33 cellular contexts compared by ENCODE assay signal in the genomic region with DNA sequence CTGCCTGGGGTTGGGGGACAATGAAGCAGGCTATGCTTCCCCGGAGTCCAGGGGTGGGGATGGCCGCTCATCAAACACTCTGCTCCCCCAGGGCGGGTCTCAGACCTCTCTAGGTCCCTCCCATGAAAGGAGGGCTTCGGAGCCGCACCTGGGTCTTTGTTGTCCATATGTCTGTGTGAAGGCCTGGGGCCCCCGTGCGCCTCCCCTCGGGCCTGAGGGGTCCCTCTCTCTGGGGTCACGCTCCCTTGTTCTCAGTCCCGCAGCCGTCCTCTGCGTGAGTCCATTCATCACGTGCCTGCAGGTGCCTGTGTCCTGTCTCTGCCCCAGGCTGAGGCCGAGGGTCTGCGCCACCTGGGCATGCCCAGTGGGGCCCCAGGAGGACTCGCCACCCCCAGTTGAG.
"Had no signal": no experiment of that assay in that cellular context is flagged by ENCODE, and none has a peak within 500 bp of the region (broad histone marks: within the 10 kb centered on the region; RNA-seq: fewer than 3 reads in every experiment).

No MANE protein-coding gene starts in this region.

- H3K27ac Mint-ChIP-seq: immature natural killer cell; mesothelial cell of epicardium; naive B cell; natural killer cell; stimulated activated naive B cell treated with anti-CD40 and anti-IgM and Interleukin-4, amounts not matched to agents 10 μg/mL and 1 μg/mL and 100 μg/mL, for 72 hours had no signal

- H3K27ac ChIP-seq: left lung, lower lobe of right lung, pancreas, prostate gland, stomach, suprapubic skin, thoracic aorta, tibial artery, upper lobe of right lung had no signal

- H3K27me3 ChIP-seq: pancreas, suprapubic skin, tibial artery, upper lobe of right lung had no signal

- H3K9me3 Mint-ChIP-seq: immature natural killer cell; mesothelial cell of epicardium; naive B cell; natural killer cell; stimulated activated naive B cell treated with anti-CD40 and anti-IgM and Interleukin-4, amounts not matched to agents 10 μg/mL and 1 μg/mL and 100 μg/mL, for 72 hours had no signal

- H3K9me3 ChIP-seq: left lung, lower lobe of right lung, pancreas, prostate gland, stomach, suprapubic skin, thoracic aorta, tibial artery, upper lobe of right lung had no signal

- DNase-seq: hippocampal formation; immature natural killer cell; kidney; left colon; left lung; lower lobe of right lung; mammary epithelial cell; mesendoderm; naive B cell; natural killer cell; nucleus accumbens; pancreas; posterior cingulate gyrus; retina; right cardiac atrium; stimulated activated CD4-positive, alpha-beta T cell treated with anti-CD3 and anti-CD28 coated beads, Interleukin-12 subunit alpha, Interleukin-12 subunit beta, amount 100 ng/mL, for 4 hours; stimulated activated CD4-positive, alpha-beta T cell treated with anti-CD3 and anti-CD28 coated beads, Interleukin-15, amount 100 ng/mL, for 24 hours; stimulated activated CD4-positive, alpha-beta T cell treated with anti-CD3 and anti-CD28 coated beads, Interleukin-2, amount 100 ng/mL, for 24 hours; stimulated activated CD4-positive, alpha-beta T cell treated with anti-CD3 and anti-CD28 coated beads, Interleukin-4, amount 100 ng/mL, for 1 hour; stimulated activated naive B cell treated with anti-CD40 and anti-IgM and Interleukin-4, amounts not matched to agents 10 μg/mL and 1 μg/mL and 100 μg/mL, for 72 hours; stimulated activated naive CD8-positive, alpha-beta T cell treated with anti-CD3 and anti-CD28 coated beads, Interleukin-15, Interleukin-2, amounts not matched to agents 100 U/mL and 50 U/mL, for 24 hours; stomach; tibial artery; trophoblast cell; upper lobe of right lung had no signal

- ATAC-seq: left colon; left lung; lower lobe of right lung; natural killer cell; pancreas; right cardiac atrium; sciatic nerve; stimulated activated naive B cell treated with anti-CD40 and anti-IgM and Interleukin-4, amounts not matched to agents 10 μg/mL and 1 μg/mL and 100 μg/mL, for 72 hours; stimulated activated naive CD8-positive, alpha-beta T cell treated with anti-CD3 and anti-CD28 coated beads, Interleukin-15, Interleukin-2, amounts not matched to agents 100 U/mL and 50 U/mL, for 24 hours; upper lobe of right lung had no signal

- FAIRE-seq: islet of Langerhans, kidney, pancreas, urothelium cell line had no signal

- H3K4me3 Mint-ChIP-seq: immature natural killer cell; mesothelial cell of epicardium; natural killer cell; stimulated activated naive B cell treated with anti-CD40 and anti-IgM and Interleukin-4, amounts not matched to agents 10 μg/mL and 1 μg/mL and 100 μg/mL, for 72 hours had no signal

- H3K4me3 ChIP-seq: left lung, lower lobe of right lung, pancreas, prostate gland, skin epidermis, stomach, suprapubic skin, thoracic aorta, tibial artery, upper lobe of right lung had no signal

- H3K36me3 ChIP-seq: left lung, lower lobe of right lung, pancreas, prostate gland, stomach, suprapubic skin, thoracic aorta, tibial artery, upper lobe of right lung had no signal

- H3K4me1 ChIP-seq: pancreas, prostate gland had no signal

- H3K36me3 Mint-ChIP-seq: immature natural killer cell, mesothelial cell of epicardium, naive B cell, natural killer cell had no signal
